ENCODE assay signal across 22 cellular contexts in genomic region chr9:5893134-5893505, GRCh38. TPM values are rescaled to one million over a fixed set of nuclear protein-coding genes. Genes with fewer than 3 reads are reported as not detected.
DNase-seq lines count a peak whose midpoint lies in the region; ATAC-seq, FAIRE-seq and TF ChIP-seq lines count a peak whose summit lies in the region.
"Had no signal": no experiment of that assay in that cellular context is flagged by ENCODE, and none has a peak within 500 bp of the region (broad histone marks: within the 10 kb centered on the region; RNA-seq: fewer than 3 reads in every experiment).

No MANE protein-coding gene starts in this region.

- no peaks in the 10 kb centered on the region for H3K79me2 ChIP-seq in osteoblast (ENCODE audit: insufficient read depth, low read length)

- TF ChIP-seq POLR2A in esophagus muscularis mucosa (IDR thresholded peaks at IDR 0.05; ENCODE audit: low read depth) = no peak
- no peak for TF ChIP-seq POLR2A in GM12892 (IDR thresholded peaks at IDR 0.05; ENCODE audit: low read depth, low read length)

- H2AFZ ChIP-seq in osteoblast (ENCODE audit: low read length) = no peak overlapping the region

- 82% methylated on average over 4 of the region's 4 CpGs for WGBS in esophagus muscularis mucosa

- H3K4me1 Mint-ChIP-seq in T-helper 17 cell = no peaks in the 10 kb centered on the region
- H3K4me1 Mint-ChIP-seq: CD8-positive, alpha-beta memory T cell; H9 had no signal

- peak overlapping the region; percentile 29 for H3K27ac Mint-ChIP-seq in T-helper 17 cell
- H3K27ac Mint-ChIP-seq: CD4-positive, CD25-positive, alpha-beta regulatory T cell; H9 had no signal

- H4K20me1 ChIP-seq in osteoblast (ENCODE audit: insufficient read depth, low read length) = no peaks in the 10 kb centered on the region

- no peak for TF ChIP-seq EP300 in esophagus muscularis mucosa (IDR thresholded peaks at IDR 0.05)

- ATAC-seq in T-helper 17 cell (no peak), GM21717 (IDR thresholded peaks at IDR 0.05; ENCODE audit: unreplicated experiment) (no peak)

- no peaks in the 10 kb centered on the region for H3K27me3 Mint-ChIP-seq in T-helper 17 cell
- H3K27me3 Mint-ChIP-seq: CD4-positive, CD25-positive, alpha-beta regulatory T cell; CD8-positive, alpha-beta memory T cell had no signal

- H3K9me3 ChIP-seq in T-helper 17 cell (ENCODE audit: control insufficient read depth, low read length, poor library complexity, severe bottlenecking) (no peaks in the 10 kb centered on the region), esophagus muscularis mucosa (no peaks in the 10 kb centered on the region), osteoblast (ENCODE audit: low read depth, low read length) (no peaks in the 10 kb centered on the region), ascending aorta (no peaks in the 10 kb centered on the region)
- H3K9me3 ChIP-seq: BE2C, Caco-2 had no signal

- no peak overlapping the region for H3K4me3 Mint-ChIP-seq in T-helper 17 cell
- H3K4me3 Mint-ChIP-seq: CD4-positive, CD25-positive, alpha-beta regulatory T cell; CD8-positive, alpha-beta memory T cell; H9 had no signal

- H3K36me3 ChIP-seq in esophagus muscularis mucosa (peaks cover 0 to 16% (median 11%) of the 10 kb centered on the region in 4 donors), osteoblast (ENCODE audit: insufficient read depth, low read length) (no peaks in the 10 kb centered on the region), ascending aorta (peaks cover 0 to 14% of the 10 kb centered on the region in 2 donors)
- H3K36me3 ChIP-seq: BE2C had no signal

- no peaks in the 10 kb centered on the region for H3K27me3 ChIP-seq in esophagus muscularis mucosa
- H3K27me3 ChIP-seq in osteoblast (ENCODE audit: insufficient read depth, low read length) = peaks cover 24% of the 10 kb centered on the region
- H3K27me3 ChIP-seq in ascending aorta = no peaks in the 10 kb centered on the region

- H3K27ac ChIP-seq in esophagus muscularis mucosa (replicated peaks in 1 of 4) (no peak overlapping the region), osteoblast (ENCODE audit: low read depth, low read length) (no peak overlapping the region), ascending aorta (no peak overlapping the region)

- no peak overlapping the region for H3K4me2 ChIP-seq in osteoblast (ENCODE audit: insufficient read depth, low read length)

- H3K4me3 ChIP-seq in esophagus muscularis mucosa (no peak overlapping the region), osteoblast (ENCODE audit: insufficient read depth, low read length) (no peak overlapping the region), ascending aorta (no peak overlapping the region)

- peak; percentile 16 for DNase-seq in RPMI7951 (ENCODE audit: low read depth)
- DNase-seq in T-helper 17 cell = no peak
- peak; percentile 31 for DNase-seq in esophagus muscularis mucosa (ENCODE audit: extremely low spot score)
- peak; percentile 8 for DNase-seq in osteoblast (ENCODE audit: insufficient read length, low spot score, missing footprints)
- no peak for DNase-seq in ascending aorta (ENCODE audit: low spot score in 2 of 2)
- no peak for DNase-seq in GM12892 (ENCODE audit: insufficient read length)
- no peak for DNase-seq in SHP77 (lab: John Stamatoyannopoulos, UW)
- DNase-seq: ACHN; BE2C; C1 segment of cervical spinal cord; Caco-2; CD4-positive, CD25-positive, alpha-beta regulatory T cell; CD8-positive, alpha-beta memory T cell; DMS153; DMS79; GDM1; H9 had no signal

- intact Hi-C loops in esophagus muscularis mucosa (cut with DNase I) = no loop called here
- intact Hi-C loops in ascending aorta (cut with DNase I) = no loop called here

- H3K36me3 Mint-ChIP-seq in T-helper 17 cell (ENCODE audit: low read depth) = peaks cover 2% of the 10 kb centered on the region

- FAIRE-seq in GM12892 (lab: Jason Lieb, UNC) = no peak
- FAIRE-seq: A204.1, H1, HTR-8/SVneo had no signal

- TF ChIP-seq CTCF in esophagus muscularis mucosa (IDR thresholded peaks at IDR 0.05) = no peak
- no peak for TF ChIP-seq CTCF in osteoblast (IDR thresholded peaks at IDR 0.05; ENCODE audit: extremely low read depth, low read depth, low read length)
- no peak for TF ChIP-seq CTCF in ascending aorta (IDR thresholded peaks at IDR 0.05)

- H3K4me1 ChIP-seq in esophagus muscularis mucosa (no peaks in the 10 kb centered on the region), osteoblast (ENCODE audit: insufficient read depth, low read length) (no peaks in the 10 kb centered on the region), ascending aorta (no peaks in the 10 kb centered on the region)
- H3K4me1 ChIP-seq: BE2C, Caco-2 had no signal

RNA-seq across cellular contexts. Expression of gene MLANA, which starts 2.4 kb away (rescaled TPM):
- total RNA-seq in RPMI7951 (2014; rRNA removed; shearing (Covaris generic)) = not detected in 2 replicates
- not detected for total RNA-seq in T-helper 17 cell
- not detected for total RNA-seq in esophagus muscularis mucosa
- total RNA-seq in osteoblast = under 0.01 TPM in 1 of 2 replicates, not detected in the other
- not detected for total RNA-seq in ascending aorta
- 0.64 TPM for polyA plus RNA-seq in GM12892 (2012; ENCODE audit: missing spikeins)
- total RNA-seq: Caco-2; CD4-positive, CD25-positive, alpha-beta regulatory T cell; CD8-positive, alpha-beta memory T cell; Daoy; H1; H9 had no signal
- polyA plus RNA-seq: CD8-positive, alpha-beta memory T cell; H1 had no signal

Comparison
In these comparisons a context has a peak if more than half of its experiments do, and no peak if none do; other contexts are left out.
1. DNase-seq: peak in RPMI7951 (single experiment), esophagus muscularis mucosa (single experiment) and osteoblast (single experiment); none in T-helper 17 cell (0 of 3), ascending aorta (0 of 2), GM12892 (single experiment) and SHP77 (0 of 2).